Comparison of ENCODE assay signal across 8 cellular contexts in the genomic region with DNA sequence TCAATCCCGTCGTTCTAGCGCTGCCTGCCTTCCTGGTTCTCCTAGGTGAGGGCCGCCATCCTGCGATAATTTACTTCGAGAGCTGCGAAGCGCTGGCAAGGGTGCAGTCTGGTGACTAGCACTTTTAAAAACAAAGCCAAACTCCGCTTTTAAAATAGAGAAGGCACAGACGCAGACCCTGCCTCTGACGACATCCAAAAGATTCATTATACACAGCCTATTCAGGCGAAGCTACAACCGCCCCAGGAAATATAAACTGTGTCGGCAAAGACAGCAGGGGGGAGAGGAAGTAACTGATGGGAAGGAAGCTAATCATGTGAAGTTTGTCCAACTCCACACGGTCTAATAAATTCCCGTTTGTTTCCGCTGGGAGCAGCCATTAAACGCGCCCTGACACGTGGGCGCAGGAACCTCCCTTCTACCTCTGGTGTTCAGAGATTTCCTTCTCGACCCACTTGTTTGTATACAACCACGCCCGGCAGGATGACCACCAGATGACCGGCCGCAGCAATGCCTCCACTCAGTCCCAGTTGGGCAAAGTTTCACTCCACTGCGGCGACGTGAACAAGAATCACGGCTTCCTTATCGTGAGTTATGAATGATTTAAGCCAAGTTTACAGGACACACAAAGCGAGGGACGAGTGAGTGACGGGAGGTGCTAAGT. TPM values are rescaled to one million over a fixed set of nuclear protein-coding genes. Genes with fewer than 3 reads are reported as not detected.
A peak's percentile ranks its signal among the peaks of the same experiment; 100 is the strongest.
DNase-seq lines count a peak whose midpoint lies in the region; ATAC-seq and TF ChIP-seq lines count a peak whose summit lies in the region.

No MANE protein-coding gene starts in this region.

- peak overlapping the region; percentile 79 to 90 (median 90) for H3K9ac ChIP-seq in skeletal muscle tissue (ENCODE audit: low read depth in 1 of 3, low read length in 3 of 3)

- peak overlapping the region; percentile 37 for H3K4me3 ChIP-seq in GM06990 (replicated peaks; ENCODE audit: low read depth, low read length)
- peak overlapping the region; percentile 90 to 95 (median 91) for H3K4me3 ChIP-seq in skeletal muscle tissue (ENCODE audit: low read length in 3 of 3)

- H3K36me3 ChIP-seq in GM06990 (ENCODE audit: control insufficient read depth, insufficient read depth, low read length) (no peaks in the 10 kb centered on the region), skeletal muscle tissue (ENCODE audit: control insufficient read depth in 3 of 3, insufficient read depth in 3 of 3, low read length in 3 of 3) (no peaks in the 10 kb centered on the region)

- H3K9me3 ChIP-seq in skeletal muscle tissue (ENCODE audit: control insufficient read depth in 3 of 3, low read length in 3 of 3), result no peaks in the 10 kb centered on the region

- H3K27me3 ChIP-seq in GM06990 (replicated peaks; ENCODE audit: control insufficient read depth, insufficient read depth, low read length) (peaks cover 6% of the 10 kb centered on the region), skeletal muscle tissue (ENCODE audit: control insufficient read depth in 3 of 3, insufficient read depth in 3 of 3, low read length in 3 of 3) (no peaks in the 10 kb centered on the region)

- peak overlapping the region; percentile 76 for H3K27ac ChIP-seq in skeletal muscle tissue (ENCODE audit: low read depth, low read length)

- DNase-seq in A172 (ENCODE audit: low spot score) (peak; percentile 84), GM06990 (ENCODE audit: extremely low read depth, insufficient read length) (no peak), NCI-H526 treated with DMSO at 0.1 percent for 48 hours (lab: John Stamatoyannopoulos, UW) (peak; percentile 15), T47D (ENCODE audit: low read depth in 1 of 2, low spot score in 1 of 2) (peak; percentile 33 to 40), iPS-NIHi11 (ENCODE audit: low spot score) (peak; percentile 34)

- in situ Hi-C loops in T47D (cut with HindIII; ENCODE audit: low pct_unique_long_range_greater_than_20kb, low sequenced_read_pairs), result no loop called here

- TF ChIP-seq CTCF in GM06990 (IDR thresholded peaks at IDR 0.05; ENCODE audit: insufficient read depth, low read length, poor library complexity, severe bottlenecking), result no peak

- H3K4me1 ChIP-seq in skeletal muscle tissue (ENCODE audit: control insufficient read depth in 3 of 3, insufficient read depth in 3 of 3, low read length in 3 of 3), result peaks cover 0 to 12% (median 4%) of the 10 kb centered on the region in 3 donors

- ATAC-seq in GM18520 (IDR thresholded peaks at IDR 0.05; ENCODE audit: unreplicated experiment), result no peak
- ATAC-seq in HG02571 (IDR thresholded peaks at IDR 0.05; ENCODE audit: unreplicated experiment), result no peak

RNA-seq across cellular contexts. Expression of a gene that starts 1.3 kb away (rescaled TPM):
- total RNA-seq in A172 (2014; rRNA removed; shearing (Covaris generic)), result 189 and 195 TPM in 2 replicates
- 33.9 TPM for total RNA-seq in skeletal muscle tissue
